ENCODE assay signal across 16 cellular contexts in genomic region chr4:143555676-143556075, GRCh38. TPM values are rescaled to one million over a fixed set of nuclear protein-coding genes. Genes with fewer than 3 reads are reported as not detected.
DNase-seq lines count a peak whose midpoint lies in the region; ATAC-seq, FAIRE-seq and TF ChIP-seq lines count a peak whose summit lies in the region.
"Had no signal": no experiment of that assay in that cellular context is flagged by ENCODE, and none has a peak within 500 bp of the region (broad histone marks: within the 10 kb centered on the region; RNA-seq: fewer than 3 reads in every experiment).

No MANE protein-coding gene starts in this region.

- in situ Hi-C loops in K562 (cut with MboI), result no loop called here

- POLR2A ChIA-PET in K562 (lab: Yijun Ruan, JAX), result no interaction called here

- H3K9ac ChIP-seq in K562 (ENCODE audit: insufficient read depth in 1 of 2, low read depth in 2 of 2, low read length in 2 of 2), result no peak overlapping the region
- no peak overlapping the region for H3K9ac ChIP-seq in mesendoderm (ENCODE audit: low read length)
- H3K9ac ChIP-seq: BLaER1 had no signal

- ATAC-seq in K562, result peak; percentile 21; the same call in 1 of the 3 replicates
- ATAC-seq in effector memory CD8-positive, alpha-beta T cell (replicated peaks), result no peak
- ATAC-seq: PC-3 had no signal

- CTCF ChIA-PET in K562 (lab: Yijun Ruan, JAX; ENCODE audit: low intra/inter-chr PET ratio), result no interaction called here

- peaks cover 17 to 26% of the 10 kb centered on the region in 2 donors for H3K4me1 Mint-ChIP-seq in effector memory CD8-positive, alpha-beta T cell (ENCODE audit: low read depth in 2 of 2)

- no peak overlapping the region for H3K4me3 Mint-ChIP-seq in effector memory CD8-positive, alpha-beta T cell

- H4K8ac ChIP-seq in mesendoderm (ENCODE audit: low read depth, low read length), result no peak overlapping the region

- H3K79me2 ChIP-seq in K562 (ENCODE audit: control insufficient read depth, insufficient read depth, low read length) (no peaks in the 10 kb centered on the region), mesendoderm (ENCODE audit: control insufficient read depth, insufficient read depth, low read length) (no peaks in the 10 kb centered on the region)

- H3K36me3 ChIP-seq in K562 (ENCODE audit: control insufficient read depth, insufficient read depth, low read length) (peaks cover 35% of the 10 kb centered on the region), mesendoderm (ENCODE audit: control insufficient read depth, insufficient read depth, low read length) (no peaks in the 10 kb centered on the region), H7 (replicated peaks; ENCODE audit: control insufficient read depth, insufficient read depth, low read length) (no peaks in the 10 kb centered on the region; the same call in none of the 2 replicates)

- peaks cover 62% of the 10 kb centered on the region for H3K36me3 Mint-ChIP-seq in effector memory CD8-positive, alpha-beta T cell (ENCODE audit: insufficient read depth)

- no peaks in the 10 kb centered on the region for H3K9me3 ChIP-seq in K562 (replicated peaks; ENCODE audit: control insufficient read depth, insufficient read depth, low read depth, low read length)

- H3K27me3 Mint-ChIP-seq in effector memory CD8-positive, alpha-beta T cell, result no peaks in the 10 kb centered on the region
- H3K27me3 Mint-ChIP-seq: CD8-positive, alpha-beta memory T cell had no signal

- no peaks in the 10 kb centered on the region for H3K9me3 Mint-ChIP-seq in effector memory CD8-positive, alpha-beta T cell
- H3K9me3 Mint-ChIP-seq: CD8-positive, alpha-beta memory T cell had no signal

- H3K4ac ChIP-seq in mesendoderm (ENCODE audit: low read depth, low read length), result no peak overlapping the region

- H3K4me2 ChIP-seq in K562 (ENCODE audit: insufficient read depth, low read length), result no peak overlapping the region
- no peak overlapping the region for H3K4me2 ChIP-seq in mesendoderm (ENCODE audit: low read length)
- H3K4me2 ChIP-seq: BLaER1 had no signal

- H3K4me1 ChIP-seq in K562 (replicated peaks in 1 of 2; ENCODE audit: control insufficient read depth in 2 of 2, insufficient read depth in 2 of 2, low read length in 2 of 2), result no peaks in the 10 kb centered on the region
- H3K4me1 ChIP-seq in mesendoderm (ENCODE audit: control insufficient read depth, low read depth, low read length), result no peaks in the 10 kb centered on the region
- H3K4me1 ChIP-seq: BLaER1 had no signal

- H2BK15ac ChIP-seq in mesendoderm (replicated peaks; ENCODE audit: low read depth), result no peak overlapping the region

- no peak overlapping the region for H3K27ac ChIP-seq in K562 (ENCODE audit: extremely low read depth, low read depth, low read length)
- H3K27ac ChIP-seq in mesendoderm (ENCODE audit: low read depth, low read length), result no peak overlapping the region
- H3K27ac ChIP-seq: BLaER1 had no signal

- no peaks in the 10 kb centered on the region for H4K20me1 ChIP-seq in K562 (replicated peaks; ENCODE audit: control insufficient read depth, insufficient read depth, low read length)

- H3K9me1 ChIP-seq in K562 (ENCODE audit: control insufficient read depth, insufficient read depth, low read length), result no peaks in the 10 kb centered on the region

- H2BK5ac ChIP-seq in mesendoderm (ENCODE audit: low read length), result no peak overlapping the region

- 94% methylated on average over 5 of the region's 5 CpGs for WGBS in K562 (ENCODE audit: insufficient coverage, low coverage, missing lambda C conversion rate)
- WGBS in mesendoderm (ENCODE audit: extremely low coverage, insufficient coverage, low lambda C conversion rate), result no CpG with 5 or more reads among the region's 5 CpGs

- TF ChIP-seq CTCF in K562 (IDR thresholded peaks at IDR 0.05 in 2 of 3, conservative IDR thresholded peaks at IDR 0.05 in 1 of 3; ENCODE audit: insufficient read depth in 2 of 3, low read depth in 1 of 3, low read length in 3 of 3), result no peak
- TF ChIP-seq CTCF in fibroblast of mammary gland (conservative IDR thresholded peaks at IDR 0.05; ENCODE audit: control insufficient read depth, insufficient read depth, low read depth, low read length), result no peak

- H3K4me3 ChIP-seq in K562, result no peak overlapping the region
- H3K4me3 ChIP-seq in fibroblast of mammary gland (ENCODE audit: control insufficient read depth, low read depth, low read length), result no peak overlapping the region
- H3K4me3 ChIP-seq in mesendoderm (ENCODE audit: low read length), result no peak overlapping the region
- no peak overlapping the region for H3K4me3 ChIP-seq in H7 (ENCODE audit: insufficient read depth, low read depth, low read length)
- H3K4me3 ChIP-seq: BLaER1 had no signal

- peak overlapping the region in 1 of 2 donors; percentile 66 for H3K27ac Mint-ChIP-seq in effector memory CD8-positive, alpha-beta T cell

- H2AK5ac ChIP-seq in mesendoderm (ENCODE audit: low read length), result no peak overlapping the region

- FAIRE-seq in K562 (lab: Jason Lieb, UNC), result no peak
- FAIRE-seq: D721Med had no signal

- no peak for TF ChIP-seq POLR2A in K562 (conservative IDR thresholded peaks at IDR 0.05)

- no peak for TF ChIP-seq RAD21 in K562 (CRISPR knock-in tag; conservative IDR thresholded peaks at IDR 0.05 in 1 of 2, IDR thresholded peaks at IDR 0.05 in 1 of 2)

- intact Hi-C loops in K562 (cut with micrococcal nuclease), result no loop called here

- DNase-seq in ELF-1 (ENCODE audit: low read depth, low spot score), result peak; percentile 17
- no peak for DNase-seq in K562 (ENCODE audit: extremely low read depth in 1 of 4, low spot score in 3 of 4)
- peak; percentile 5 for DNase-seq in fibroblast of mammary gland (ENCODE audit: low read depth)
- peak; percentile 59 for DNase-seq in mesendoderm
- no peak for DNase-seq in NCI-H748 (lab: John Stamatoyannopoulos, UW; ENCODE audit: unreplicated experiment)
- DNase-seq in NCI-H146 treated with DMSO at 0.1 percent for 48 hours (lab: John Stamatoyannopoulos, UW; ENCODE audit: unreplicated experiment), result no peak
- no peak for DNase-seq in H7
- DNase-seq in effector memory CD8-positive, alpha-beta T cell, result no peak
- DNase-seq: CD8-positive, alpha-beta memory T cell; DMS79; NCI-H1417 treated with DMSO at 0.1 percent for 48 hours; NCI-H2081; NCI-H774; PC-3 had no signal

- no peak overlapping the region for H2BK120ac ChIP-seq in mesendoderm (ENCODE audit: low read depth, low read length)

- H3K18ac ChIP-seq in mesendoderm (ENCODE audit: low read length), result no peak overlapping the region

- H3K27me3 ChIP-seq in K562 (ENCODE audit: control insufficient read depth in 2 of 2, insufficient read depth in 2 of 2, low read length in 2 of 2) (no peaks in the 10 kb centered on the region), mesendoderm (ENCODE audit: insufficient read depth, low read length, poor library complexity) (no peaks in the 10 kb centered on the region), H7 (ENCODE audit: control insufficient read depth, insufficient read depth, low read length) (no peaks in the 10 kb centered on the region)
- H3K27me3 ChIP-seq: BLaER1 had no signal

- H3K79me1 ChIP-seq in mesendoderm (ENCODE audit: low read length), result no peaks in the 10 kb centered on the region

- no peak overlapping the region for H4K5ac ChIP-seq in mesendoderm (ENCODE audit: low read length)

- H3K56ac ChIP-seq in mesendoderm (ENCODE audit: low read length), result no peak overlapping the region

- no peak overlapping the region for H3K23ac ChIP-seq in mesendoderm (ENCODE audit: low read length)

- H2AFZ ChIP-seq in K562 (ENCODE audit: low read depth, low read length), result no peak overlapping the region

- no TSS peak for BruUV-seq in K562 (replicated peaks; lab: Mats Ljungman, UMichigan)

- TF ChIP-seq EP300 in K562 (IDR thresholded peaks at IDR 0.05; ENCODE audit: low read length), result no peak

TF ChIP-seq in K562, 482 proteins besides CTCF, POLR2A, EP300 and RAD21 (continues in another document):
- TF ChIP-seq ZNF354B (CRISPR knock-in tag; IDR thresholded peaks at IDR 0.05), result no peak
- no peak for TF ChIP-seq ZBTB7A (IDR thresholded peaks at IDR 0.05; ENCODE audit: borderline replicate concordance, control insufficient read depth, low read depth, low read length)
- no peak for TF ChIP-seq CBFB (CRISPR knock-in tag; IDR thresholded peaks at IDR 0.05)
- no peak for TF ChIP-seq ESRRA (IDR thresholded peaks at IDR 0.05; ENCODE audit: borderline replicate concordance, low read depth)
- no peak for TF ChIP-seq ZNF707 (CRISPR knock-in tag; conservative IDR thresholded peaks at IDR 0.05)
- TF ChIP-seq PHF8 (IDR thresholded peaks at IDR 0.05; ENCODE audit: borderline replicate concordance, low read length), result no peak
- TF ChIP-seq NR4A1 (CRISPR knock-in tag; IDR thresholded peaks at IDR 0.05), result no peak
- no peak for TF ChIP-seq NR4A1 (tag; IDR thresholded peaks at IDR 0.05)
- no peak for TF ChIP-seq CEBPG (CRISPR knock-in tag; IDR thresholded peaks at IDR 0.05)
- TF ChIP-seq CEBPG (tag; conservative IDR thresholded peaks at IDR 0.05 in 1 of 2, IDR thresholded peaks at IDR 0.05 in 1 of 2), result no peak

RNA-seq across cellular contexts. Expression of gene SMARCA5, which starts 42.2 kb away (rescaled TPM):
- 19.4 and 76.5 TPM in 2 replicates for total RNA-seq in K562 (2011; cell fraction: chromatin; rRNA removed; ENCODE audit: low replicate concordance)
- total RNA-seq in K562 (2011; cell fraction: nucleolus; rRNA removed), result 6.5 and 9.9 TPM in 2 replicates
- 15.4 and 27.3 TPM in 2 replicates for total RNA-seq in K562 (2011; cell fraction: nucleoplasm; rRNA removed)
- total RNA-seq in K562 (2014; rRNA removed) (32.1 and 34.6 TPM in 2 replicates), K562 (2014; rRNA removed; fragmentation: Illumina TruSeq; extraction: Trizol) (57.8 and 61.6 TPM in 2 replicates), K562 (2015; rRNA removed; fragmentation: Illumina TruSeq; extraction: Trizol) (48.0 and 50.4 TPM in 2 replicates), K562 (2021) (43.3 and 46.1 TPM in 2 replicates)
- polyA plus RNA-seq in K562 (2011; rRNA removed) (18.2 and 25.8 TPM in 2 replicates), K562 (2014; fragmentation: Illumina TruSeq; extraction: Trizol) (35.1 and 39.7 TPM in 2 replicates), K562 (2014; fragmentation: Nextera tagmentation; extraction: Ambion mirVana) (10 to 100 TPM; 21.6 to 23.1 TPM), K562 (2014; rRNA removed) (26.5 and 31.6 TPM in 2 replicates)
- 6.8 and 8.0 TPM in 2 replicates for polyA plus RNA-seq in K562 (2011; cell fraction: cytosol; rRNA removed)
- 9.8 and 10.1 TPM in 2 replicates for polyA plus RNA-seq in K562 (2011; cell fraction: nucleus; rRNA removed)
- 31.0 and 55.8 TPM in 2 replicates for polyA plus RNA-seq in K562 (2012)
- polyA minus RNA-seq in K562 (2011; rRNA and poly(A)+ RNA removed), result 55.9 and 65.5 TPM in 2 replicates
- 23.4 and 27.0 TPM in 2 replicates for polyA minus RNA-seq in K562 (2011; cell fraction: cytosol; rRNA and poly(A)+ RNA removed)
- 21.0 and 37.7 TPM in 2 replicates for polyA minus RNA-seq in K562 (2011; cell fraction: nucleus; rRNA and poly(A)+ RNA removed)
- polyA plus RNA-seq in mesendoderm (2013, experiment 1 of 2), result 75.9 TPM
- polyA plus RNA-seq in mesendoderm (2013, experiment 2 of 2), result 76.8 TPM
- total RNA-seq in H7 (2014; rRNA removed; shearing (Covaris generic)), result 64.1 and 107 TPM in 2 replicates

Comparison
In these comparisons a context has a peak if more than half of its experiments do, and no peak if none do; other contexts are left out.
1. DNase-seq: peak in ELF-1 (single experiment), fibroblast of mammary gland (single experiment) and mesendoderm (single experiment); none in K562 (0 of 4), NCI-H748 (single experiment), NCI-H146 treated with DMSO at 0.1 percent for 48 hours (single experiment), H7 (single experiment) and effector memory CD8-positive, alpha-beta T cell (0 of 3).